Comparison of ENCODE assay signal across 20 cellular contexts in genomic region chr1:79692519-79692918, GRCh38.
"Had no signal": no experiment of that assay in that cellular context is flagged by ENCODE, and none has a peak within 500 bp of the region (broad histone marks: within the 10 kb centered on the region; RNA-seq: fewer than 3 reads in every experiment).

No MANE protein-coding gene starts in this region.

- H3K9me3 ChIP-seq: SJSA1 had no signal

- H3K4me1 ChIP-seq: SJSA1 had no signal

- H3K27ac ChIP-seq: SJSA1, SK-N-MC had no signal

- H3K4me3 ChIP-seq: SJSA1, SK-N-MC had no signal

- H3K36me3 ChIP-seq: SJSA1 had no signal

- FAIRE-seq: RCC 7860 had no signal

- H3K27me3 ChIP-seq: SJSA1 had no signal

- DNase-seq: KBM-7, MV-4-11, NCI-H1048, NCI-H1105, NCI-H1417, NCI-H1436 treated with DMSO at 0.1 percent for 48 hours, NCI-H1694, NCI-H187 treated with DMSO at 0.1 percent for 48 hours, NCI-H2029 treated with DMSO at 0.1 percent for 48 hours, NCI-H2171 treated with DMSO at 0.1 percent for 48 hours, NCI-H345, NCI-H446 treated with DMSO at 0.1 percent for 48 hours, NCI-H510A treated with DMSO at 0.1 percent for 48 hours, NCI-H526, Right ventricle myocardium superior, RPMI8226, SIG-M5 had no signal
